2 cellular contexts compared by ENCODE assay signal in the genomic region with DNA sequence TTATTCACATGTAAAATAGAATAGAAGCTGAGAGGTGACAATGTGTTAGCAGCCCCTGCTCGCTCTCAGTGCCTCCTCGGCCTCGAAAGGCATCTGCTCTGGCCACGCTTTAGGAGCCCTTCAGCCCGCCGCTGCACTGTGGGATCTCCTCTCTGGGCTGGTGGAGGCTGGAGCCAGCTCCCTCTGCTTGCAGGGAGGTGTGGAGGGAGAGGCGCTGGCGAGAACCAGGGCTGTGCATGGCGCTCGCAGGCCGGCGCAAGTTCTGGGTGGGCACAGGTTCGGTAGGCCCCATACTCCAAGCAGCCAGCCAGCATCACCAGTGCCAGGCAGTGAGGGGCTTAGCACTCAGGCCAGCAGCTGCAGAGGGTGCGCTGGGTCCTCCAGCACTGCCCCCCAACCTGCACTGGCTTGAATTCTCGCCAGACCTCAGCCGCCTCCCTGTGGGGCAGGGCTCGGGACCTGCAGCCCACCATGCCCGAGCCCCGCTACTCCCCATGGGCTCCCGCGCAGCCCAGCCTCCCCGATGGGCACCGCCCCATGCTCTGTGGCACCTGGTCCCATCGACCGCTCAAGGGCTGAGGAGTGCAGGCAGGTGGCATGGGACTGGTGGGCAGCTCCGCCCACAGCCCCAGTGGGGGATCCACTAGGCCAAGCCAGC.
A peak's percentile ranks its signal among the peaks of the same experiment; 100 is the strongest.
TF ChIP-seq lines count a peak whose summit lies in the region.

No MANE protein-coding gene starts in this region.

TF ChIP-seq in WTC11, 78 proteins besides CTCF, POLR2A, EP300 and RAD21:
- TF ChIP-seq, protein P1, sequence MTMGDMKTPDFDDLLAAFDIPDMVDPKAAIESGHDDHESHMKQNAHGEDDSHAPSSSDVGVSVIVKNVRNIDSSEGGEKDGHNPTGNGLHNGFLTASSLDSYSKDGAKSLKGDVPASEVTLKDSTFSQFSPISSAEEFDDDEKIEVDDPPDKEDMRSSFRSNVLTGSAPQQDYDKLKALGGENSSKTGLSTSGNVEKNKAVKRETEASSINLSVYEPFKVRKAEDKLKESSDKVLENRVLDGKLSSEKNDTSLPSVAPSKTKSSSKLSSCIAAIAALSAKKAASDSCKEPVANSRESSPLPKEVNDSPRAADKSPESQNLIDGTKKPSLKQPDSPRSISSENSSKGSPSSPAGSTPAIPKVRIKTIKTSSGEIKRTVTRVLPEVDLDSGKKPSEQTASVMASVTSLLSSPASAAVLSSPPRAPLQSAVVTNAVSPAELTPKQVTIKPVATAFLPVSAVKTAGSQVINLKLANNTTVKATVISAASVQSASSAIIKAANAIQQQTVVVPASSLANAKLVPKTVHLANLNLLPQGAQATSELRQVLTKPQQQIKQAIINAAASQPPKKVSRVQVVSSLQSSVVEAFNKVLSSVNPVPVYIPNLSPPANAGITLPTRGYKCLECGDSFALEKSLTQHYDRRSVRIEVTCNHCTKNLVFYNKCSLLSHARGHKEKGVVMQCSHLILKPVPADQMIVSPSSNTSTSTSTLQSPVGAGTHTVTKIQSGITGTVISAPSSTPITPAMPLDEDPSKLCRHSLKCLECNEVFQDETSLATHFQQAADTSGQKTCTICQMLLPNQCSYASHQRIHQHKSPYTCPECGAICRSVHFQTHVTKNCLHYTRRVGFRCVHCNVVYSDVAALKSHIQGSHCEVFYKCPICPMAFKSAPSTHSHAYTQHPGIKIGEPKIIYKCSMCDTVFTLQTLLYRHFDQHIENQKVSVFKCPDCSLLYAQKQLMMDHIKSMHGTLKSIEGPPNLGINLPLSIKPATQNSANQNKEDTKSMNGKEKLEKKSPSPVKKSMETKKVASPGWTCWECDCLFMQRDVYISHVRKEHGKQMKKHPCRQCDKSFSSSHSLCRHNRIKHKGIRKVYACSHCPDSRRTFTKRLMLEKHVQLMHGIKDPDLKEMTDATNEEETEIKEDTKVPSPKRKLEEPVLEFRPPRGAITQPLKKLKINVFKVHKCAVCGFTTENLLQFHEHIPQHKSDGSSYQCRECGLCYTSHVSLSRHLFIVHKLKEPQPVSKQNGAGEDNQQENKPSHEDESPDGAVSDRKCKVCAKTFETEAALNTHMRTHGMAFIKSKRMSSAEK (CRISPR knock-in tag; IDR thresholded peaks at IDR 0.05; ENCODE audit: borderline replicate concordance) = no peak

TF ChIP-seq in H1, 55 proteins besides CTCF, POLR2A, EP300 and RAD21:
- TF ChIP-seq, protein P2, sequence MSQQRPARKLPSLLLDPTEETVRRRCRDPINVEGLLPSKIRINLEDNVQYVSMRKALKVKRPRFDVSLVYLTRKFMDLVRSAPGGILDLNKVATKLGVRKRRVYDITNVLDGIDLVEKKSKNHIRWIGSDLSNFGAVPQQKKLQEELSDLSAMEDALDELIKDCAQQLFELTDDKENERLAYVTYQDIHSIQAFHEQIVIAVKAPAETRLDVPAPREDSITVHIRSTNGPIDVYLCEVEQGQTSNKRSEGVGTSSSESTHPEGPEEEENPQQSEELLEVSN (IDR thresholded peaks at IDR 0.05) = 0 out of 2 replicates have a peak, but pooled peaks have one; percentile 11
- TF ChIP-seq SRF (IDR thresholded peaks at IDR 0.05; ENCODE audit: low read depth, low read length) = no peak
